22 cellular contexts compared by ENCODE assay signal in genomic region chr3:140247775-140248174, GRCh38.
"Had no signal": no experiment of that assay in that cellular context is flagged by ENCODE, and none has a peak within 500 bp of the region (broad histone marks: within the 10 kb centered on the region; RNA-seq: fewer than 3 reads in every experiment).

No MANE protein-coding gene starts in this region.

- H3K4me3 ChIP-seq: colonic mucosa, dorsolateral prefrontal cortex, esophagus muscularis mucosa, gastrocnemius medialis, lung, neural progenitor cell, upper lobe of left lung had no signal

- H3K4me1 ChIP-seq: colonic mucosa, gastrocnemius medialis, upper lobe of left lung had no signal

- H3K36me3 ChIP-seq: colonic mucosa, esophagus muscularis mucosa, gastrocnemius medialis, neural progenitor cell, upper lobe of left lung had no signal

- ATAC-seq: activated CD4-positive, CD25-positive, alpha-beta regulatory T cell treated with anti-CD3 and anti-CD28 coated beads, Interleukin-2, amount 50 U/mL, for 24 hours; activated T-cell treated with anti-CD3 and anti-CD28 coated beads, Interleukin-2, amount 50 U/mL, for 72 hours; effector memory CD8-positive, alpha-beta T cell; gastrocnemius medialis; naive thymus-derived CD8-positive, alpha-beta T cell; right cardiac atrium; stimulated activated naive CD8-positive, alpha-beta T cell treated with anti-CD3 and anti-CD28 coated beads, Interleukin-15, Interleukin-2, amounts not matched to agents 100 U/mL and 50 U/mL, for 24 hours had no signal

- H3K27me3 ChIP-seq: colonic mucosa, dorsolateral prefrontal cortex, esophagus muscularis mucosa, gastrocnemius medialis, neural progenitor cell, upper lobe of left lung had no signal

- DNase-seq: activated CD4-positive, alpha-beta memory T cell treated with anti-CD3 and anti-CD28 coated beads, Interleukin-2, amount 10 ng/mL, durations not matched to agents 7 days and 5 days; activated CD4-positive, alpha-beta T cell treated with anti-CD3 and anti-CD28 coated beads, Interleukin-2, amount 10 ng/mL, durations not matched to agents 24 days and 14 days; activated effector memory CD4-positive, alpha-beta T cell treated with Interleukin-2 at 50 U/mL for 16 hours; activated naive CD4-positive, alpha-beta T cell treated with anti-CD3 and anti-CD28 coated beads, Interleukin-2, amount 10 ng/mL, durations not matched to agents 7 days and 5 days; activated T-cell treated with anti-CD3 and anti-CD28 coated beads, Interleukin-2, amount 50 U/mL, for 72 hours; amygdala; colonic mucosa; dorsolateral prefrontal cortex; effector memory CD8-positive, alpha-beta T cell; gastrocnemius medialis; head of caudate nucleus; hypothalamus; naive thymus-derived CD8-positive, alpha-beta T cell; right cardiac atrium; stimulated activated CD4-positive, alpha-beta T cell treated with anti-CD3 and anti-CD28 coated beads, Interleukin-12 subunit alpha, Interleukin-12 subunit beta, amount 100 ng/mL, for 4 hours; stimulated activated CD4-positive, alpha-beta T cell treated with anti-CD3 and anti-CD28 coated beads, Interleukin-4, amount 100 ng/mL, for 4 hours; stimulated activated naive CD8-positive, alpha-beta T cell treated with anti-CD3 and anti-CD28 coated beads, Interleukin-15, Interleukin-2, amounts not matched to agents 100 U/mL and 50 U/mL, for 24 hours; upper lobe of left lung had no signal

- H3K9me3 ChIP-seq: colonic mucosa, esophagus muscularis mucosa, gastrocnemius medialis, upper lobe of left lung had no signal

- H3K27ac ChIP-seq: colonic mucosa, dorsolateral prefrontal cortex, esophagus muscularis mucosa, gastrocnemius medialis, neural progenitor cell, upper lobe of left lung had no signal
